21 cellular contexts compared by ENCODE assay signal in genomic region chr3:99502871-99503270, GRCh38.
DNase-seq lines count a peak whose midpoint lies in the region; ATAC-seq, FAIRE-seq and TF ChIP-seq lines count a peak whose summit lies in the region.
"Had no signal": no experiment of that assay in that cellular context is flagged by ENCODE, and none has a peak within 500 bp of the region (broad histone marks: within the 10 kb centered on the region; RNA-seq: fewer than 3 reads in every experiment).

No MANE protein-coding gene starts in this region.

- H3K4me1 Mint-ChIP-seq in MCF 10A (ENCODE audit: insufficient read depth, unreplicated experiment): peaks cover 29% of the 10 kb centered on the region

- BruUV-seq in MCF 10A (replicated peaks; lab: Mats Ljungman, UMichigan): no TSS peak

- TF ChIP-seq CTCF in MCF 10A (IDR thresholded peaks at IDR 0.05; ENCODE audit: unreplicated experiment) (no peak), breast epithelium (IDR thresholded peaks at IDR 0.05) (no peak), bronchial epithelial cell (IDR thresholded peaks at IDR 0.05; ENCODE audit: insufficient read depth, low read length, severe bottlenecking) (no peak), thoracic aorta (IDR thresholded peaks at IDR 0.05) (no peak)

- no peaks in the 10 kb centered on the region for H3K36me3 ChIP-seq in breast epithelium
- H3K36me3 ChIP-seq in bronchial epithelial cell (ENCODE audit: control insufficient read depth, insufficient read depth, low read length): no peaks in the 10 kb centered on the region
- no peaks in the 10 kb centered on the region for H3K36me3 ChIP-seq in thoracic aorta
- H3K36me3 ChIP-seq: esophagus squamous epithelium, ovary, tibial nerve had no signal

- H3K9me3 ChIP-seq in breast epithelium (no peaks in the 10 kb centered on the region), thoracic aorta (no peaks in the 10 kb centered on the region)
- H3K9me3 ChIP-seq: esophagus squamous epithelium, ovary, tibial nerve had no signal

- H3K27me3 ChIP-seq in breast epithelium (no peaks in the 10 kb centered on the region), bronchial epithelial cell (ENCODE audit: control insufficient read depth, insufficient read depth, low read length) (no peaks in the 10 kb centered on the region), thoracic aorta (replicated peaks; ENCODE audit: insufficient read depth) (no peaks in the 10 kb centered on the region)
- H3K27me3 ChIP-seq: esophagus squamous epithelium, ovary, tibial nerve had no signal

- DNase-seq in MCF 10A (ENCODE audit: unreplicated experiment) (no peak), breast epithelium (ENCODE audit: low spot score in 2 of 2) (no peak), bronchial epithelial cell (ENCODE audit: low read depth) (peak; percentile 7), kidney tubule cell (ENCODE audit: low spot score) (peak; percentile 18), thoracic aorta (ENCODE audit: low spot score) (no peak), ureter (ENCODE audit: low spot score) (no peak), HPDE6-E6E7 (ENCODE audit: extremely low spot score) (no peak), NCI-H2196 treated with DMSO at 0.1 percent for 48 hours (lab: John Stamatoyannopoulos, UW; ENCODE audit: unreplicated experiment) (no peak)
- DNase-seq: 8988T; activated naive CD4-positive, alpha-beta T cell treated with anti-CD3 and anti-CD28 coated beads for 36 hours; activated T-cell treated with anti-CD3 and anti-CD28 coated beads, Interleukin-2, amount 50 U/mL, for 1 hour; esophagus squamous epithelium; left colon; NCI-H748 treated with DMSO at 0.1 percent for 48 hours; small intestine had no signal

- ATAC-seq in thoracic aorta (ENCODE audit: insufficient number of reproducible peaks, low FRiP score, low read depth): no peak
- ATAC-seq: left colon had no signal

- H3K27ac Mint-ChIP-seq in MCF 10A (ENCODE audit: low read depth, unreplicated experiment): peak overlapping the region; percentile 67
- H3K27ac Mint-ChIP-seq: activated naive CD4-positive, alpha-beta T cell treated with anti-CD3 and anti-CD28 coated beads for 36 hours had no signal

- H3K9me3 Mint-ChIP-seq in MCF 10A (ENCODE audit: unreplicated experiment): no peaks in the 10 kb centered on the region
- H3K9me3 Mint-ChIP-seq: activated naive CD4-positive, alpha-beta T cell treated with anti-CD3 and anti-CD28 coated beads for 36 hours had no signal

- TF ChIP-seq POLR2A in breast epithelium (IDR thresholded peaks at IDR 0.05): no peak

- POLR2A ChIA-PET in MCF 10A (lab: Yijun Ruan, JAX): interaction anchor here (1.2 kb wide), 1 partner anchor 10 kb away, joined by 3 read pairs; no protein-coding TSS in a partner anchor

- no peaks in the 10 kb centered on the region for H3K27me3 Mint-ChIP-seq in MCF 10A (ENCODE audit: insufficient read depth, unreplicated experiment)

- intact Hi-C loops in MCF 10A (cut with micrococcal nuclease): no loop called here
- intact Hi-C loops in breast epithelium (cut with DNase I; ENCODE audit: low total_unique reads): no loop called here

- FAIRE-seq in bronchial epithelial cell (lab: Jason Lieb, UNC): no peak
- FAIRE-seq: H54, RCC 7860, small intestine had no signal

- H3K4me3 Mint-ChIP-seq in MCF 10A (ENCODE audit: unreplicated experiment): no peak overlapping the region
- H3K4me3 Mint-ChIP-seq: activated naive CD4-positive, alpha-beta T cell treated with anti-CD3 and anti-CD28 coated beads for 36 hours had no signal

- CTCF ChIA-PET in MCF 10A (lab: Yijun Ruan, JAX): interaction anchor here (0.6 to 2.6 kb wide), 6 partner anchors 17 to 251 kb away, joined by 3 to 12 read pairs (median 4); no protein-coding TSS in a partner anchor

- H3K4me3 ChIP-seq in breast epithelium: no peak overlapping the region
- H3K4me3 ChIP-seq in bronchial epithelial cell (ENCODE audit: low read depth, low read length): no peak overlapping the region
- no peak overlapping the region for H3K4me3 ChIP-seq in thoracic aorta
- H3K4me3 ChIP-seq: esophagus squamous epithelium, ovary, tibial nerve had no signal

- no peaks in the 10 kb centered on the region for H3K36me3 Mint-ChIP-seq in MCF 10A (ENCODE audit: insufficient read depth, unreplicated experiment)

- H3K27ac ChIP-seq in breast epithelium: no peak overlapping the region
- H3K27ac ChIP-seq in thoracic aorta: peak overlapping the region; percentile 23 to 75
- H3K27ac ChIP-seq: C4-2B, KMS-11 had no signal

- H3K4me1 ChIP-seq in breast epithelium: no peaks in the 10 kb centered on the region
- peaks cover 45 to 72% of the 10 kb centered on the region in 2 donors for H3K4me1 ChIP-seq in thoracic aorta (ENCODE audit: control insufficient read depth in 1 of 2, low read depth in 2 of 2)

Comparison
In these comparisons a context has a peak if more than half of its experiments do, and no peak if none do; other contexts are left out.
1. DNase-seq: peak in bronchial epithelial cell (single experiment) and kidney tubule cell (single experiment); none in MCF 10A (single experiment), breast epithelium (0 of 2), thoracic aorta (single experiment), ureter (single experiment), HPDE6-E6E7 (single experiment) and NCI-H2196 treated with DMSO at 0.1 percent for 48 hours (single experiment).
2. H3K27ac ChIP-seq: peak in thoracic aorta (2 of 2); none in breast epithelium (0 of 2).